ENCODE assay signal across 19 cellular contexts in the genomic region with DNA sequence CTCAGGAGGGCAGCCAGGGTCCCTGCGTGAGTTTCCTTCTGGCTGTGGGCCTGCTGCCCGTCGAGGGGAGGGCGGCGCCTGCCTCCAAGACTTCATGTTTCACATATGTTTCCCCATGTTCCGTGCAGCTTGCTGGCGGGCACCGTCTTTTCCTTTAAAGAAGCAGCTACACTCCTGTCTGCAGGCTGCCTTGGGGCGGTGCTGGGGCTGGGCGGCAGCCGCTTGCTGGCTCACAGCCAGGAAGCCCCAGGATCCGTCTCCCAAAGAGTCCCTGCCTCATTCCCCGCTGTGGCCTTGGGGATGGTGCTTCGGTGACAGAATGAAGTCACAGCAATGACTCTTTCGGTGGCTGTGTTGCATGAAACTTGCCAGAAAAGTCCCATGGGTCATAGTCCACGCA.
"Had no signal": no experiment of that assay in that cellular context is flagged by ENCODE, and none has a peak within 500 bp of the region (broad histone marks: within the 10 kb centered on the region; RNA-seq: fewer than 3 reads in every experiment).

No MANE protein-coding gene starts in this region.

- H3K4me3 Mint-ChIP-seq: activated naive CD8-positive, alpha-beta T cell; activated T-helper 1 cell treated with anti-CD3 and anti-CD28 coated beads, Interleukin-12 subunit alpha, Interleukin-12 subunit beta, Interleukin-2, Interleukin-4 antibody, amounts not matched to agents 30 ng/mL and 10 ng/mL and 1 ng/mL, durations not matched to agents 14 hours and 24 hours and 36 hours; natural killer cell treated with Interleukin-12 subunit alpha and Interleukin-12 subunit beta and Interleukin-15 and Interleukin-18, amount 100 ng/mL, for 72 hours had no signal

- H3K9me3 ChIP-seq: sigmoid colon had no signal

- DNase-seq: activated CD4-positive, alpha-beta T cell treated with anti-CD3 and anti-CD28 coated beads for 1 hour; activated CD4-positive, alpha-beta T cell treated with anti-CD3 and anti-CD28 coated beads, Interleukin-2, amount 50 U/mL, for 4 hours; amniotic stem cell; foreskin melanocyte; glutamatergic neuron; nucleus accumbens; sigmoid colon; stimulated activated CD4-positive, alpha-beta T cell treated with anti-CD3 and anti-CD28 coated beads, Interleukin-4, amount 100 ng/mL, for 4 hours; stimulated activated naive CD4-positive, alpha-beta T cell; T-helper 2 cell; trophoblast cell had no signal

- H3K27ac ChIP-seq: sigmoid colon, VCaP had no signal

- H3K27ac Mint-ChIP-seq: activated naive CD8-positive, alpha-beta T cell; activated T-helper 1 cell treated with anti-CD3 and anti-CD28 coated beads, Interleukin-12 subunit alpha, Interleukin-12 subunit beta, Interleukin-2, Interleukin-4 antibody, amounts not matched to agents 30 ng/mL and 10 ng/mL and 1 ng/mL, durations not matched to agents 14 hours and 24 hours and 36 hours; natural killer cell treated with Interleukin-12 subunit alpha and Interleukin-12 subunit beta and Interleukin-15 and Interleukin-18, amount 100 ng/mL, for 72 hours had no signal

- H3K9me3 Mint-ChIP-seq: activated T-helper 1 cell treated with anti-CD3 and anti-CD28 coated beads, Interleukin-12 subunit alpha, Interleukin-12 subunit beta, Interleukin-2, Interleukin-4 antibody, amounts not matched to agents 30 ng/mL and 10 ng/mL and 1 ng/mL, durations not matched to agents 14 hours and 24 hours and 36 hours; natural killer cell treated with Interleukin-12 subunit alpha and Interleukin-12 subunit beta and Interleukin-15 and Interleukin-18, amount 100 ng/mL, for 72 hours had no signal

- H3K4me3 ChIP-seq: lung, sigmoid colon had no signal

- H3K27me3 Mint-ChIP-seq: activated naive CD8-positive, alpha-beta T cell; natural killer cell treated with Interleukin-12 subunit alpha and Interleukin-12 subunit beta and Interleukin-15 and Interleukin-18, amount 100 ng/mL, for 72 hours had no signal

- H3K27me3 ChIP-seq: sigmoid colon had no signal

- FAIRE-seq: colon, keratinocyte had no signal

- H3K36me3 Mint-ChIP-seq: activated naive CD8-positive, alpha-beta T cell; natural killer cell treated with Interleukin-12 subunit alpha and Interleukin-12 subunit beta and Interleukin-15 and Interleukin-18, amount 100 ng/mL, for 72 hours had no signal

- ATAC-seq: left lobe of liver; natural killer cell treated with Interleukin-12 subunit alpha and Interleukin-12 subunit beta and Interleukin-15 and Interleukin-18, amount 100 ng/mL, for 72 hours had no signal
